In genomic region chr1:222177496-222177895, GRCh38 we compare ENCODE assay signal across 8 cellular contexts.
DNase-seq lines count a peak whose midpoint lies in the region; TF ChIP-seq lines count a peak whose summit lies in the region.
"Not testable (repeated sequence)": the region's sequence is repeated elsewhere in the genome, so short reads cannot be mapped to it uniquely, and the experiment has no call there.

No MANE protein-coding gene starts in this region.

- H3K27ac ChIP-seq in brain microvascular endothelial cell: not testable (repeated sequence)
- peak overlapping the region; percentile 21 for H3K27ac ChIP-seq in mesenchymal stem cell (ENCODE audit: low read length, poor library complexity, severe bottlenecking)

- H3K23ac ChIP-seq in mesenchymal stem cell (ENCODE audit: low read length in 2 of 2): not testable (repeated sequence)

- not testable (repeated sequence) for H4K8ac ChIP-seq in mesenchymal stem cell (ENCODE audit: low read length)

- H2AFZ ChIP-seq in mesenchymal stem cell (ENCODE audit: low read depth, low read length): not testable (repeated sequence)

- H2BK12ac ChIP-seq in mesenchymal stem cell (ENCODE audit: low read length in 2 of 2): not testable (repeated sequence)

- TF ChIP-seq CTCF in AG04449 (IDR thresholded peaks at IDR 0.05; ENCODE audit: insufficient read depth, low read length, missing control alignments); brain microvascular endothelial cell (IDR thresholded peaks at IDR 0.05; ENCODE audit: low read depth, low read length, missing control alignments); fibroblast of pulmonary artery (IDR thresholded peaks at IDR 0.05; ENCODE audit: low read length, missing control alignments): not testable (repeated sequence)

- CTCF ChIA-PET in AG04449 (lab: Yijun Ruan, JAX): not testable (repeated sequence)

- H4K91ac ChIP-seq in mesenchymal stem cell (ENCODE audit: low read length): not testable (repeated sequence)

- not testable (repeated sequence) for H2BK5ac ChIP-seq in mesenchymal stem cell (ENCODE audit: low read depth, low read length, poor library complexity, severe bottlenecking)

- not testable (repeated sequence) for H3K18ac ChIP-seq in mesenchymal stem cell (ENCODE audit: low read depth in 1 of 2, low read length in 2 of 2)

- not testable (repeated sequence) for H2BK120ac ChIP-seq in mesenchymal stem cell (ENCODE audit: low read depth, low read length)

- DNase-seq in AG04449 (ENCODE audit: low read depth, low spot score) (peak; percentile 17), ELR (ENCODE audit: low read depth) (peak; percentile 57), HS-27A (ENCODE audit: low read depth) (peak; percentile 80), M059J (ENCODE audit: low read depth) (peak; percentile 40), T1000 (lab: John Stamatoyannopoulos, UW) (peak; percentile 8), brain microvascular endothelial cell (peak; percentile 3), fibroblast of pulmonary artery (ENCODE audit: low read depth) (peak; percentile 11)
- DNase-seq in mesenchymal stem cell: not testable (repeated sequence)

- not testable (repeated sequence) for H2BK15ac ChIP-seq in mesenchymal stem cell (ENCODE audit: low read depth, poor library complexity, severe bottlenecking)

- WGBS in mesenchymal stem cell: 76% methylated on average over 3 of the region's 4 CpGs

- H3K9me3 ChIP-seq in mesenchymal stem cell (ENCODE audit: control insufficient read depth, low read length): not testable (repeated sequence)

- not testable (repeated sequence) for H3K4ac ChIP-seq in mesenchymal stem cell (ENCODE audit: low read depth in 1 of 2, low read length in 2 of 2)

- H2AK5ac ChIP-seq in mesenchymal stem cell (ENCODE audit: low read length, severe bottlenecking): not testable (repeated sequence)

- not testable (repeated sequence) for H3K79me1 ChIP-seq in mesenchymal stem cell (replicated peaks; ENCODE audit: low read length, poor library complexity, severe bottlenecking)

- not testable (repeated sequence) for H3K4me2 ChIP-seq in mesenchymal stem cell (ENCODE audit: low read length, poor library complexity, severe bottlenecking)

- H3K36me3 ChIP-seq in brain microvascular endothelial cell (replicated peaks); mesenchymal stem cell (ENCODE audit: control insufficient read depth in 1 of 2, insufficient read depth in 2 of 2, low read depth in 1 of 2, low read length in 2 of 2): not testable (repeated sequence)

- not testable (repeated sequence) for H3K27me3 ChIP-seq in brain microvascular endothelial cell (replicated peaks); mesenchymal stem cell (ENCODE audit: control insufficient read depth in 1 of 2, insufficient read depth in 1 of 2, low read length in 2 of 2)

- not testable (repeated sequence) for H3K4me1 ChIP-seq in mesenchymal stem cell (ENCODE audit: control insufficient read depth, insufficient read depth, low read depth, low read length)

- in situ Hi-C loops in brain microvascular endothelial cell (cut with HindIII; ENCODE audit: low pct_ligation_motif_present, low sequenced_read_pairs): not testable (repeated sequence)

- POLR2A ChIA-PET in AG04449 (lab: Yijun Ruan, JAX): not testable (repeated sequence)

- not testable (repeated sequence) for H3K4me3 ChIP-seq in AG04449 (ENCODE audit: low read depth, low read length); brain microvascular endothelial cell (ENCODE audit: low read depth, low read length); fibroblast of pulmonary artery (replicated peaks; ENCODE audit: low read depth, low read length); mesenchymal stem cell (ENCODE audit: insufficient read depth in 1 of 2, low read depth in 1 of 2, low read length in 2 of 2)

- not testable (repeated sequence) for H3K14ac ChIP-seq in mesenchymal stem cell (ENCODE audit: low read length in 2 of 2)

- H3K9ac ChIP-seq in mesenchymal stem cell (ENCODE audit: low read length): not testable (repeated sequence)
